Comparison of ENCODE assay signal across 9 cellular contexts in the genomic region with DNA sequence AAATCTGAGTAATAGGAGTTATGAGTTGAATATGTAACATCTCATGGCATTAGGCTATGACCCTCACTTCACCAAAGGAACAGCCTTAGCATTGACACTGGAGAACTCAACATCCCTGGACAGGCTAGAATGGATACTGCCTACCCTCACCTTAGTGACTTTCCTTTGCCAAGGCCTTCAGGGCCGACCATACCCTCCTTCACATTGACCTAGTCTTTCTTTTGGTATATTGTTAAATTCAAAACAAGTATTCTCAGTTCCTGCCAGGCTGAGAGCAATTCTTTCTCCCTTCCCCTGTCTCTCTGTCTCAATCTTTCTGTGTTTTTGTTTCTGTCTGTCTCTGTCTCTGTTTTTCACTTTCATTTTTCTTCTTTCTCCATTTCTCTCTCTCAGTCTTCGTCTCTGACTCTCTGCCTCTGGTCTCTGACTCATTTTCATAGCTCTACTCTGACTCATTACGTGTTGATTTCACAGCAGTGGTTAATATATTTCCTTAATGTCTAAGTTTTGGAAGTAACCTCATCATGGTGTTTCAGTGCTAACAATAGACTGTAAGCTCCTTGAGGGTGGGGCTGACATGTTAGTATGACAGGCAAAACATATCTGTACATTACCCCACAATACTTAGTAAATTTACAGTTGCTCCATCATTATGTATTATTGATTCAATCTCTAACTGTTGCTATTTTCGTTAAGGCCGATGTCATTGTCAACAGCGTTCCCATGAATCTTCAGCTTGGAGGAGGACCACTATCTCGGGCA. TPM values are rescaled to one million over a fixed set of nuclear protein-coding genes. Genes with fewer than 3 reads are reported as not detected.
A peak's percentile ranks its signal among the peaks of the same experiment; 100 is the strongest.
DNase-seq lines count a peak whose midpoint lies in the region; ATAC-seq and TF ChIP-seq lines count a peak whose summit lies in the region.
"Had no signal": no experiment of that assay in that cellular context is flagged by ENCODE, and none has a peak within 500 bp of the region (broad histone marks: within the 10 kb centered on the region; RNA-seq: fewer than 3 reads in every experiment).

No MANE protein-coding gene starts in this region.

- no peaks in the 10 kb centered on the region for H3K9me3 ChIP-seq in endodermal cell (ENCODE audit: control insufficient read depth, low read length)
- H3K9me3 ChIP-seq: neutrophil had no signal

- H3K4me1 Mint-ChIP-seq in activated T-helper 2 cell treated with anti-CD3 and anti-CD28 coated beads, Interferon-gamma antibody, Interleukin-2, Interleukin-4, amounts not matched to agents 10 μg/mL and 5 μg/mL and 100 μg/mL, durations not matched to agents 14 hours and 24 hours and 36 hours (ENCODE audit: low read depth) = peaks cover 24% of the 10 kb centered on the region
- peaks cover 4% of the 10 kb centered on the region for H3K4me1 Mint-ChIP-seq in endodermal cell

- no peak overlapping the region for H3K27ac ChIP-seq in endodermal cell (ENCODE audit: low read depth, low read length)
- H3K27ac ChIP-seq: neutrophil had no signal

- no peaks in the 10 kb centered on the region for H3K27me3 ChIP-seq in endodermal cell (ENCODE audit: control insufficient read depth, insufficient read depth, low read length, poor library complexity, severe bottlenecking)
- H3K27me3 ChIP-seq: neutrophil had no signal

- WGBS in endodermal cell (ENCODE audit: insufficient coverage in 1 of 2, insufficient read length in 1 of 2), 2 experiments = 91 to 95% methylated on average over 6 to 7 of the region's 7 CpGs

- H3K36me3 ChIP-seq in endodermal cell (ENCODE audit: control insufficient read depth, insufficient read depth, low read length) = no peaks in the 10 kb centered on the region
- H3K36me3 ChIP-seq: neutrophil had no signal

- peak; percentile 91 for ATAC-seq in GM21381 (IDR thresholded peaks at IDR 0.05; ENCODE audit: unreplicated experiment)
- peak; percentile 95 for ATAC-seq in HG03521 (IDR thresholded peaks at IDR 0.05; ENCODE audit: unreplicated experiment)
- ATAC-seq in omental fat pad (ENCODE audit: low FRiP score) = peak; percentile 88

- H3K4me1 ChIP-seq in endodermal cell (ENCODE audit: control insufficient read depth, insufficient read depth, low read length) = no peaks in the 10 kb centered on the region

- peak overlapping the region; percentile 56 for H3K4me3 Mint-ChIP-seq in activated T-helper 2 cell treated with anti-CD3 and anti-CD28 coated beads, Interferon-gamma antibody, Interleukin-2, Interleukin-4, amounts not matched to agents 10 μg/mL and 5 μg/mL and 100 μg/mL, durations not matched to agents 14 hours and 24 hours and 36 hours (ENCODE audit: low read depth)
- no peak overlapping the region for H3K4me3 Mint-ChIP-seq in endodermal cell

- DNase-seq in GM03348 (ENCODE audit: low spot score) = peak; percentile 81
- DNase-seq in activated T-helper 2 cell treated with anti-CD3 and anti-CD28 coated beads, Interferon-gamma antibody, Interleukin-2, Interleukin-4, amounts not matched to agents 10 μg/mL and 5 μg/mL and 100 μg/mL, durations not matched to agents 14 hours and 24 hours and 36 hours (ENCODE audit: low spot score) = peak; percentile 22
- no peak for DNase-seq in omental fat pad (ENCODE audit: low spot score)
- no peak for DNase-seq in effector CD4-positive, alpha-beta T cell
- no peak for DNase-seq in endodermal cell
- DNase-seq in COLO668 (lab: John Stamatoyannopoulos, UW; ENCODE audit: unreplicated experiment) = no peak

- peaks cover 13% of the 10 kb centered on the region for H3K9me3 Mint-ChIP-seq in activated T-helper 2 cell treated with anti-CD3 and anti-CD28 coated beads, Interferon-gamma antibody, Interleukin-2, Interleukin-4, amounts not matched to agents 10 μg/mL and 5 μg/mL and 100 μg/mL, durations not matched to agents 14 hours and 24 hours and 36 hours
- H3K9me3 Mint-ChIP-seq in endodermal cell = no peaks in the 10 kb centered on the region

- H3K9ac ChIP-seq in endodermal cell (ENCODE audit: extremely low read depth, low read length, poor library complexity, severe bottlenecking) = no peak overlapping the region

- no peak overlapping the region for H3K4me3 ChIP-seq in endodermal cell (ENCODE audit: low read length)

- peak overlapping the region; percentile 88 for H3K27ac Mint-ChIP-seq in activated T-helper 2 cell treated with anti-CD3 and anti-CD28 coated beads, Interferon-gamma antibody, Interleukin-2, Interleukin-4, amounts not matched to agents 10 μg/mL and 5 μg/mL and 100 μg/mL, durations not matched to agents 14 hours and 24 hours and 36 hours
- no peak overlapping the region for H3K27ac Mint-ChIP-seq in endodermal cell

- TF ChIP-seq CTCF in omental fat pad (IDR thresholded peaks at IDR 0.05) (no peak), endodermal cell (conservative IDR thresholded peaks at IDR 0.05) (no peak)

- peaks cover 46% of the 10 kb centered on the region for H3K36me3 Mint-ChIP-seq in activated T-helper 2 cell treated with anti-CD3 and anti-CD28 coated beads, Interferon-gamma antibody, Interleukin-2, Interleukin-4, amounts not matched to agents 10 μg/mL and 5 μg/mL and 100 μg/mL, durations not matched to agents 14 hours and 24 hours and 36 hours (ENCODE audit: low read depth)
- H3K36me3 Mint-ChIP-seq in endodermal cell (ENCODE audit: low read depth) = no peaks in the 10 kb centered on the region

- intact Hi-C loops in activated T-helper 2 cell treated with anti-CD3 and anti-CD28 coated beads, Interferon-gamma antibody, Interleukin-2, Interleukin-4, amounts not matched to agents 10 μg/mL and 5 μg/mL and 100 μg/mL, durations not matched to agents 14 hours and 24 hours and 36 hours (cut with micrococcal nuclease) = loop anchor here (1.0 to 5.0 kb wide), 6 partner anchors 34 to 288 kb away; a partner anchor contains a TSS

- H3K27me3 Mint-ChIP-seq in activated T-helper 2 cell treated with anti-CD3 and anti-CD28 coated beads, Interferon-gamma antibody, Interleukin-2, Interleukin-4, amounts not matched to agents 10 μg/mL and 5 μg/mL and 100 μg/mL, durations not matched to agents 14 hours and 24 hours and 36 hours (ENCODE audit: low read depth) = no peaks in the 10 kb centered on the region
- H3K27me3 Mint-ChIP-seq in endodermal cell (ENCODE audit: insufficient read depth) = no peaks in the 10 kb centered on the region

RNA-seq across cellular contexts. Expression of a gene that starts 32.5 kb away (rescaled TPM):
- total RNA-seq in activated T-helper 2 cell treated with anti-CD3 and anti-CD28 coated beads, Interferon-gamma antibody, Interleukin-2, Interleukin-4, amounts not matched to agents 10 μg/mL and 5 μg/mL and 100 μg/mL, durations not matched to agents 14 hours and 24 hours and 36 hours = 14.4 and 16.1 TPM in 2 replicates
- total RNA-seq in omental fat pad = 1 to 10 TPM; 3.3 to 6.8 (median 4.2) TPM
- total RNA-seq in endodermal cell = under 1 TPM; 0.18 to 0.44 TPM
- polyA plus RNA-seq in endodermal cell (2013, experiment 1 of 2) = not detected
- polyA plus RNA-seq in endodermal cell (2013, experiment 2 of 2) = not detected

RNA-seq across cellular contexts. Expression of a gene that starts 45.8 kb away (rescaled TPM):
- 32.4 and 34.3 TPM in 2 replicates for total RNA-seq in activated T-helper 2 cell treated with anti-CD3 and anti-CD28 coated beads, Interferon-gamma antibody, Interleukin-2, Interleukin-4, amounts not matched to agents 10 μg/mL and 5 μg/mL and 100 μg/mL, durations not matched to agents 14 hours and 24 hours and 36 hours
- 10 to 100 TPM; 24.0 to 60.2 (median 38.0) TPM for total RNA-seq in omental fat pad
- total RNA-seq in endodermal cell = 1 to 10 TPM; 4.9 to 6.6 TPM
- polyA plus RNA-seq in endodermal cell (2013, experiment 1 of 2) = 0.85 TPM
- polyA plus RNA-seq in endodermal cell (2013, experiment 2 of 2) = 1.1 TPM

RNA-seq across cellular contexts. Expression of a gene that starts 45.9 kb away (rescaled TPM):
- 29.8 and 31.0 TPM in 2 replicates for total RNA-seq in activated T-helper 2 cell treated with anti-CD3 and anti-CD28 coated beads, Interferon-gamma antibody, Interleukin-2, Interleukin-4, amounts not matched to agents 10 μg/mL and 5 μg/mL and 100 μg/mL, durations not matched to agents 14 hours and 24 hours and 36 hours
- total RNA-seq in omental fat pad (10 to 100 TPM; 19.0 to 84.0 (median 26.1) TPM), endodermal cell (1 to 10 TPM; 3.7 to 4.3 TPM)
- 0.96 TPM for polyA plus RNA-seq in endodermal cell (2013, experiment 1 of 2)
- polyA plus RNA-seq in endodermal cell (2013, experiment 2 of 2) = 0.99 TPM

Comparison
In these comparisons a context has a peak if more than half of its experiments do, and no peak if none do; other contexts are left out.
1. DNase-seq: peak in GM03348 (single experiment) and activated T-helper 2 cell treated with anti-CD3 and anti-CD28 coated beads, Interferon-gamma antibody, Interleukin-2, Interleukin-4, amounts not matched to agents 10 μg/mL and 5 μg/mL and 100 μg/mL, durations not matched to agents 14 hours and 24 hours and 36 hours (single experiment); none in omental fat pad (single experiment), effector CD4-positive, alpha-beta T cell (single experiment), endodermal cell (single experiment) and COLO668 (single experiment).
2. Peak in every context shown above with its lines, with median percentiles within 50 percentile points of each other: ATAC-seq.